Comparison of ENCODE assay signal across 8 cellular contexts in the genomic region with DNA sequence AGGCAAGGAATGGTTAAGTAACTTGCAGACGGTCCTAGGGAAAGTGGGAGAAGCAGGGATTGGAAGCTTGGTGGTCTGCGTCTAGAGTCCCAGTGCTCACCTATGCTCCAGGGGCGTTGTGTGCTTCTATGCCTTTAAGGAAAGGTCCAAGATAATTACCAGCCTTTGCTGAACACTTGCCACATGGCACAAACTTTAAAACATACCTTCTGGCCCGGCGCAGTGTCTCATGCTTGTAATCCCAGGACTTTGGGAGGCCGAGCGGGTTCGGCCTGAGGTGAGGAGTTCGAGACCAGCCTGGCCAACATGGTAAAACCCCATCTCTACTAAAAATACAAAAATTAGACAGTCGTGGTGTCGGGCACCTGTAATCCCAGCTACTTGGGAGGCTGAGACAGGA. TPM values are rescaled to one million over a fixed set of nuclear protein-coding genes. Genes with fewer than 3 reads are reported as not detected.
DNase-seq lines count a peak whose midpoint lies in the region; ATAC-seq and TF ChIP-seq lines count a peak whose summit lies in the region.

No MANE protein-coding gene starts in this region.

- intact Hi-C loops in left ventricle myocardium inferior (cut with micrococcal nuclease), result no loop called here
- intact Hi-C loops in right cardiac atrium (cut with DNase I), result no loop called here

- TF ChIP-seq CTCF in left ventricle myocardium inferior (IDR thresholded peaks at IDR 0.05; ENCODE audit: borderline replicate concordance) (no peak), brain microvascular endothelial cell (IDR thresholded peaks at IDR 0.05; ENCODE audit: low read depth, low read length, missing control alignments) (no peak)

- H3K9me3 ChIP-seq in left ventricle myocardium inferior (replicated peaks) (no peaks in the 10 kb centered on the region), right cardiac atrium (ENCODE audit: control insufficient read depth, low read length) (no peaks in the 10 kb centered on the region)

- peaks cover 36% of the 10 kb centered on the region for H3K4me1 Mint-ChIP-seq in activated naive CD8-positive, alpha-beta T cell treated with anti-CD3 and anti-CD28 coated beads, Interleukin-2, amount 10 ng/mL, durations not matched to agents 7 days and 5 days
- peaks cover 27 to 66% (median 63%) of the 10 kb centered on the region in 4 donors for H3K4me1 Mint-ChIP-seq in naive thymus-derived CD8-positive, alpha-beta T cell

- DNase-seq in left ventricle myocardium inferior, result no peak
- no peak for DNase-seq in right cardiac atrium
- DNase-seq in activated naive CD8-positive, alpha-beta T cell treated with anti-CD3 and anti-CD28 coated beads, Interleukin-2, amount 10 ng/mL, durations not matched to agents 7 days and 5 days, result no peak
- no peak for DNase-seq in naive thymus-derived CD8-positive, alpha-beta T cell
- DNase-seq in erythroblast (lab: John Stamatoyannopoulos, UW), result no peak
- no peak for DNase-seq in brain microvascular endothelial cell
- DNase-seq in NCI-H510A treated with DMSO at 0.1 percent for 48 hours (lab: John Stamatoyannopoulos, UW), result no peak

- H3K9me3 Mint-ChIP-seq in activated naive CD8-positive, alpha-beta T cell treated with anti-CD3 and anti-CD28 coated beads, Interleukin-2, amount 10 ng/mL, durations not matched to agents 7 days and 5 days, result no peaks in the 10 kb centered on the region
- no peaks in the 10 kb centered on the region for H3K9me3 Mint-ChIP-seq in naive thymus-derived CD8-positive, alpha-beta T cell

- H3K27ac Mint-ChIP-seq in activated naive CD8-positive, alpha-beta T cell treated with anti-CD3 and anti-CD28 coated beads, Interleukin-2, amount 10 ng/mL, durations not matched to agents 7 days and 5 days, result peak overlapping the region; percentile 95
- peak overlapping the region; percentile 25 to 100 (median 95) for H3K27ac Mint-ChIP-seq in naive thymus-derived CD8-positive, alpha-beta T cell

- no peaks in the 10 kb centered on the region for H3K27me3 Mint-ChIP-seq in activated naive CD8-positive, alpha-beta T cell treated with anti-CD3 and anti-CD28 coated beads, Interleukin-2, amount 10 ng/mL, durations not matched to agents 7 days and 5 days
- H3K27me3 Mint-ChIP-seq in naive thymus-derived CD8-positive, alpha-beta T cell, result peaks cover 0 to 2% (median 0%) of the 10 kb centered on the region in 5 donors

- no peak for TF ChIP-seq POLR2A in erythroblast (IDR thresholded peaks at IDR 0.05; ENCODE audit: low read length)

- in situ Hi-C loops in brain microvascular endothelial cell (cut with HindIII; ENCODE audit: low pct_ligation_motif_present, low sequenced_read_pairs), result no loop called here

- H3K36me3 ChIP-seq in left ventricle myocardium inferior (no peaks in the 10 kb centered on the region), brain microvascular endothelial cell (replicated peaks) (no peaks in the 10 kb centered on the region)

- H3K36me3 Mint-ChIP-seq in activated naive CD8-positive, alpha-beta T cell treated with anti-CD3 and anti-CD28 coated beads, Interleukin-2, amount 10 ng/mL, durations not matched to agents 7 days and 5 days, result peaks cover 10% of the 10 kb centered on the region
- peaks cover 0 to 42% (median 7%) of the 10 kb centered on the region in 3 donors for H3K36me3 Mint-ChIP-seq in naive thymus-derived CD8-positive, alpha-beta T cell

- WGBS in right cardiac atrium, result 84% methylated on average over 11 of the region's 11 CpGs

- H3K4me3 Mint-ChIP-seq in activated naive CD8-positive, alpha-beta T cell treated with anti-CD3 and anti-CD28 coated beads, Interleukin-2, amount 10 ng/mL, durations not matched to agents 7 days and 5 days, result peak overlapping the region; percentile 96
- peak overlapping the region; percentile 42 to 97 (median 94) for H3K4me3 Mint-ChIP-seq in naive thymus-derived CD8-positive, alpha-beta T cell

- no peak for ATAC-seq in right cardiac atrium
- no peak for ATAC-seq in activated naive CD8-positive, alpha-beta T cell treated with anti-CD3 and anti-CD28 coated beads, Interleukin-2, amount 10 ng/mL, durations not matched to agents 7 days and 5 days (ENCODE audit: low read depth)
- no peak for ATAC-seq in naive thymus-derived CD8-positive, alpha-beta T cell
- ATAC-seq in GM18873 (IDR thresholded peaks at IDR 0.05; ENCODE audit: low FRiP score, unreplicated experiment), result no peak

- H3K27me3 ChIP-seq in left ventricle myocardium inferior (ENCODE audit: low read depth), result no peaks in the 10 kb centered on the region
- no peaks in the 10 kb centered on the region for H3K27me3 ChIP-seq in right cardiac atrium (ENCODE audit: control insufficient read depth, insufficient read depth)
- H3K27me3 ChIP-seq in brain microvascular endothelial cell (replicated peaks), result no peaks in the 10 kb centered on the region

- POLR2A ChIA-PET in activated naive CD8-positive, alpha-beta T cell treated with anti-CD3 and anti-CD28 coated beads, Interleukin-2, amount 10 ng/mL, durations not matched to agents 7 days and 5 days (lab: Charles Lee), result interaction anchor here (1.8 kb wide), 1 partner anchor 31 kb away, joined by 6 read pairs; no protein-coding TSS in a partner anchor
- POLR2A ChIA-PET in naive thymus-derived CD8-positive, alpha-beta T cell (lab: Charles Lee), result interaction anchor here (1.3 kb wide), 1 partner anchor 13 kb away, joined by 3 read pairs; no protein-coding TSS in a partner anchor

- H3K4me3 ChIP-seq in left ventricle myocardium inferior (peak overlapping the region; percentile 94), right cardiac atrium (ENCODE audit: low read length) (no peak overlapping the region), brain microvascular endothelial cell (ENCODE audit: low read depth, low read length) (no peak overlapping the region)

- H3K27ac ChIP-seq in left ventricle myocardium inferior (replicated peaks) (peak overlapping the region; percentile 98), right cardiac atrium (ENCODE audit: low read length) (no peak overlapping the region), brain microvascular endothelial cell (no peak overlapping the region)

- H3K4me1 ChIP-seq in left ventricle myocardium inferior (peaks cover 87% of the 10 kb centered on the region), right cardiac atrium (ENCODE audit: control insufficient read depth, insufficient read depth, low read length) (peaks cover 21% of the 10 kb centered on the region)

RNA-seq across cellular contexts. Expression of gene POLDIP3, which starts 2.3 kb away (rescaled TPM):
- total RNA-seq in left ventricle myocardium inferior (35.2 TPM), right cardiac atrium (10 to 100 TPM; 33.2 to 44.7 (median 38.7) TPM)
- 20.8 TPM for polyA plus RNA-seq in right cardiac atrium
- total RNA-seq in activated naive CD8-positive, alpha-beta T cell treated with anti-CD3 and anti-CD28 coated beads, Interleukin-2, amount 10 ng/mL, durations not matched to agents 7 days and 5 days, result 10 to 100 TPM; 84.7 to 86.0 TPM
- total RNA-seq in naive thymus-derived CD8-positive, alpha-beta T cell, result 10 to 100 TPM; 81.1 to 85.8 TPM
- polyA plus RNA-seq in naive thymus-derived CD8-positive, alpha-beta T cell, result 10 to 100 TPM; 60.7 to 93.6 (median 70.5) TPM

RNA-seq across cellular contexts. Expression of gene ATP5MGL, which starts 28.1 kb away (rescaled TPM):
- total RNA-seq in left ventricle myocardium inferior (0.38 TPM), right cardiac atrium (1 to 10 TPM in 1 of 4 donors, under 1 TPM in 2, not detected in 1; 0.40 to 1.1 (median 0.47) TPM)
- 0.16 TPM for polyA plus RNA-seq in right cardiac atrium
- total RNA-seq in activated naive CD8-positive, alpha-beta T cell treated with anti-CD3 and anti-CD28 coated beads, Interleukin-2, amount 10 ng/mL, durations not matched to agents 7 days and 5 days, result 1 to 10 TPM; 1.3 to 1.9 TPM
- total RNA-seq in naive thymus-derived CD8-positive, alpha-beta T cell, result 1 to 10 TPM; 2.6 to 3.0 TPM
- polyA plus RNA-seq in naive thymus-derived CD8-positive, alpha-beta T cell, result under 1 TPM in 1 of 3 donors, not detected in 2; 0.23 TPM

RNA-seq across cellular contexts. Expression of gene CYB5R3, which starts 36.9 kb away (rescaled TPM):
- 298 TPM for total RNA-seq in left ventricle myocardium inferior
- total RNA-seq in right cardiac atrium, result 100 to 1,000 TPM; 343 to 487 (median 377) TPM
- polyA plus RNA-seq in right cardiac atrium, result 322 TPM
- total RNA-seq in activated naive CD8-positive, alpha-beta T cell treated with anti-CD3 and anti-CD28 coated beads, Interleukin-2, amount 10 ng/mL, durations not matched to agents 7 days and 5 days, result 10 to 100 TPM; 61.3 to 65.4 TPM
- 10 to 100 TPM; 34.7 to 36.5 TPM for total RNA-seq in naive thymus-derived CD8-positive, alpha-beta T cell
- 10 to 100 TPM; 37.1 to 70.2 (median 37.9) TPM for polyA plus RNA-seq in naive thymus-derived CD8-positive, alpha-beta T cell

RNA-seq across cellular contexts. Expression of gene SERHL2, which starts 58.6 kb away (rescaled TPM):
- total RNA-seq in left ventricle myocardium inferior (3.5 TPM), right cardiac atrium (1 to 10 TPM; 3.3 to 5.0 (median 4.3) TPM)
- polyA plus RNA-seq in right cardiac atrium, result 4.8 TPM
- 1 to 10 TPM; 1.0 to 2.2 TPM for total RNA-seq in activated naive CD8-positive, alpha-beta T cell treated with anti-CD3 and anti-CD28 coated beads, Interleukin-2, amount 10 ng/mL, durations not matched to agents 7 days and 5 days
- under 1 TPM; 0.69 to 0.81 TPM for total RNA-seq in naive thymus-derived CD8-positive, alpha-beta T cell
- polyA plus RNA-seq in naive thymus-derived CD8-positive, alpha-beta T cell, result under 1 TPM in 2 of 3 donors, not detected in 1; 0.43 to 0.44 TPM
